13 cellular contexts compared by ENCODE assay signal in genomic region chr1:17118268-17118667, GRCh38. TPM values are rescaled to one million over a fixed set of nuclear protein-coding genes. Genes with fewer than 3 reads are reported as not detected.
DNase-seq lines count a peak whose midpoint lies in the region; ATAC-seq and TF ChIP-seq lines count a peak whose summit lies in the region.
"Had no signal": no experiment of that assay in that cellular context is flagged by ENCODE, and none has a peak within 500 bp of the region (broad histone marks: within the 10 kb centered on the region; RNA-seq: fewer than 3 reads in every experiment).

No MANE protein-coding gene starts in this region.

- 56 to 67% methylated on average over 7 of the region's 7 CpGs for WGBS in tibial nerve, 2 donors

- H3K27me3 ChIP-seq in OCI-LY3 (ENCODE audit: low read depth, low read length) (peaks cover 13% of the 10 kb centered on the region), colonic mucosa (no peaks in the 10 kb centered on the region), tibial nerve (peaks cover 0 to 21% of the 10 kb centered on the region in 2 donors)

- H3K4me1 ChIP-seq in OCI-LY3 (ENCODE audit: low read length) (peaks cover 17% of the 10 kb centered on the region), colonic mucosa (peaks cover 4% of the 10 kb centered on the region), mucosa of descending colon (ENCODE audit: low read depth) (peaks cover 53% of the 10 kb centered on the region), tibial nerve (peaks cover 0 to 23% (median 15%) of the 10 kb centered on the region in 4 donors)

- H3K36me3 ChIP-seq in OCI-LY3 (replicated peaks; ENCODE audit: low read depth, low read length) (no peaks in the 10 kb centered on the region), colonic mucosa (no peaks in the 10 kb centered on the region), mucosa of descending colon (ENCODE audit: low read depth) (no peaks in the 10 kb centered on the region), tibial nerve (no peaks in the 10 kb centered on the region)

- ATAC-seq in mucosa of descending colon, result peak; percentile 45
- ATAC-seq: activated CD8-positive, alpha-beta memory T cell treated with anti-CD3 and anti-CD28 coated beads, Interleukin-2, amount 10 ng/mL, durations not matched to agents 7 days and 5 days had no signal

- TF ChIP-seq POLR2A in tibial nerve (IDR thresholded peaks at IDR 0.05), result no peak

- no peaks in the 10 kb centered on the region for H3K79me2 ChIP-seq in OCI-LY3 (ENCODE audit: low read length)

- H3K9me3 ChIP-seq in OCI-LY3 (ENCODE audit: insufficient read depth, low read length) (no peaks in the 10 kb centered on the region), colonic mucosa (no peaks in the 10 kb centered on the region), mucosa of descending colon (no peaks in the 10 kb centered on the region), tibial nerve (no peaks in the 10 kb centered on the region)

- H3K4me2 ChIP-seq in OCI-LY3 (ENCODE audit: low read length), result peak overlapping the region; percentile 98

- H3K9ac ChIP-seq in OCI-LY3 (ENCODE audit: low read length), result no peak overlapping the region
- peak overlapping the region; percentile 38 to 99 for H3K9ac ChIP-seq in colonic mucosa (ENCODE audit: low read depth in 2 of 2, low read length in 2 of 2)

- TF ChIP-seq CTCF in OCI-LY3 (IDR thresholded peaks at IDR 0.05; ENCODE audit: low read depth, low read length), result no peak
- no peak for TF ChIP-seq CTCF in colonic mucosa (IDR thresholded peaks at IDR 0.05)
- no peak for TF ChIP-seq CTCF in mucosa of descending colon (IDR thresholded peaks at IDR 0.05)
- TF ChIP-seq CTCF in tibial nerve (IDR thresholded peaks at IDR 0.05), result no peak

- H3K4me3 ChIP-seq in OCI-LY3 (ENCODE audit: low read length) (peak overlapping the region; percentile 77), colonic mucosa (peak overlapping the region; percentile 47), mucosa of descending colon (peak overlapping the region; percentile 46), tibial nerve (peak overlapping the region in 2 of 4 donors; percentile 45 to 51)

- no peak for TF ChIP-seq EP300 in tibial nerve (IDR thresholded peaks at IDR 0.05)

- H2AFZ ChIP-seq in OCI-LY3 (ENCODE audit: low read depth, low read length), result no peak overlapping the region

- intact Hi-C loops in colonic mucosa (cut with DNase I), result no loop called here
- intact Hi-C loops in mucosa of descending colon (cut with DNase I, micrococcal nuclease), result no loop called here

- DNase-seq in colonic mucosa (no peak), mucosa of descending colon (peak in 2 of 3 donors; percentile 51 to 59), tibial nerve (ENCODE audit: low spot score in 2 of 2) (no peak), NCI-H1930 (lab: John Stamatoyannopoulos, UW) (no peak), NCI-H187 treated with DMSO at 0.1 percent for 48 hours (lab: John Stamatoyannopoulos, UW) (no peak), GOT3 (lab: John Stamatoyannopoulos, UW) (no peak)
- DNase-seq: activated CD8-positive, alpha-beta memory T cell treated with anti-CD3 and anti-CD28 coated beads, Interleukin-2, amount 10 ng/mL, durations not matched to agents 7 days and 5 days; amniotic stem cell; NCI-H2227 treated with DMSO at 0.1 percent for 48 hours; occipital lobe; stimulated activated CD4-positive, alpha-beta T cell treated with anti-CD3 and anti-CD28 coated beads, Interleukin-2, amount 100 ng/mL, for 24 hours had no signal

- no peaks in the 10 kb centered on the region for H4K20me1 ChIP-seq in OCI-LY3 (ENCODE audit: insufficient read depth, low read length)

- H3K27ac ChIP-seq in OCI-LY3 (ENCODE audit: low read length) (no peak overlapping the region), colonic mucosa (no peak overlapping the region), tibial nerve (peak overlapping the region in 3 of 4 donors; percentile 32 to 79 (median 49))
- H3K27ac ChIP-seq: epithelial cell of prostate had no signal

RNA-seq across cellular contexts. Expression of gene PADI2, which starts 1.0 kb away (rescaled TPM):
- total RNA-seq in colonic mucosa, result 100 to 1,000 TPM; 177 to 211 TPM
- 100 to 1,000 TPM; 105 to 398 (median 163) TPM for total RNA-seq in mucosa of descending colon
- total RNA-seq in tibial nerve, result 10 to 100 TPM in 1 of 4 donors, 1 to 10 TPM in 3; 2.4 to 12.2 (median 6.3) TPM

Comparison
In these comparisons a context has a peak if more than half of its experiments do, and no peak if none do; other contexts are left out.
1. H3K27ac ChIP-seq: peak in tibial nerve (3 of 4); none in OCI-LY3 (single experiment) and colonic mucosa (single experiment).
2. DNase-seq: peak in mucosa of descending colon (2 of 3); none in colonic mucosa (single experiment), tibial nerve (0 of 2), NCI-H1930 (0 of 2), NCI-H187 treated with DMSO at 0.1 percent for 48 hours (single experiment) and GOT3 (single experiment).
3. RNA of gene PADI2, which starts 1.0 kb away (total RNA-seq): 177 to 211 TPM in colonic mucosa and 105 to 398 TPM in mucosa of descending colon; 2.4 to 12.2 TPM in tibial nerve; every median in the first group is over 4 times any median in the second.